In genomic region chr16:397736-398332, GRCh38 we compare ENCODE assay signal across 8 cellular contexts. TPM values are rescaled to one million over a fixed set of nuclear protein-coding genes. Genes with fewer than 3 reads are reported as not detected.
DNase-seq lines count a peak whose midpoint lies in the region; ATAC-seq, FAIRE-seq and TF ChIP-seq lines count a peak whose summit lies in the region.

No MANE protein-coding gene starts in this region.

- TF ChIP-seq POLR2A in IMR-90 (IDR thresholded peaks at IDR 0.05; ENCODE audit: low read depth, low read length) (no peak), GM12891 (IDR thresholded peaks at IDR 0.05; ENCODE audit: low read depth, low read length) (no peak)

- H3K14ac ChIP-seq in IMR-90 (replicated peaks; ENCODE audit: low read depth, low read length): no peak overlapping the region

- in situ Hi-C loops in IMR-90 (cut with MboI; ENCODE audit: low sequenced_read_pairs): loop anchor here (10.0 kb wide), 1 partner anchor 247 kb away; the partner anchor contains the start of genes MCRIP2 and WDR90

- peak overlapping the region in 1 of 2 experiments; percentile 5; a peak in 1 of 4 replicates for H4K8ac ChIP-seq in IMR-90 (ENCODE audit: low read depth in 2 of 2, low read length in 2 of 2)

- peak overlapping the region; percentile 33 for H3K27ac Mint-ChIP-seq in Calu3 (ENCODE audit: unreplicated experiment)
- peak overlapping the region; percentile 28 for H3K27ac Mint-ChIP-seq in activated T-helper 17 cell treated with anti-CD3 and anti-CD28 coated beads, Interleukin-2, amount 50 U/mL, for 72 hours

- POLR2A ChIA-PET in IMR-90 (lab: Charles Lee; ENCODE audit: unreplicated experiment): no interaction called here

- peaks cover 60% of the 10 kb centered on the region for H3K36me3 Mint-ChIP-seq in Calu3 (ENCODE audit: insufficient read depth, unreplicated experiment)
- no peaks in the 10 kb centered on the region for H3K36me3 Mint-ChIP-seq in activated T-helper 17 cell treated with anti-CD3 and anti-CD28 coated beads, Interleukin-2, amount 50 U/mL, for 72 hours (ENCODE audit: low read depth)

- H2BK5ac ChIP-seq in IMR-90 (ENCODE audit: low read depth, low read length, poor library complexity, severe bottlenecking): no peak overlapping the region

- H3K79me1 ChIP-seq in IMR-90 (ENCODE audit: low read depth in 1 of 2, low read length in 2 of 2): peaks cover 4 to 41% of the 10 kb centered on the region in 2 experiments; a peak in 3 of 4 replicates

- H3K18ac ChIP-seq in IMR-90 (ENCODE audit: low read depth, low read length): no peak overlapping the region

- no peak for FAIRE-seq in frontal cortex (lab: Jason Lieb, UNC)
- FAIRE-seq in GM12891 (lab: Jason Lieb, UNC): no peak

- TF ChIP-seq CTCF in Calu3 (IDR thresholded peaks at IDR 0.05; ENCODE audit: unreplicated experiment) (no peak), IMR-90 (conservative IDR thresholded peaks at IDR 0.05; ENCODE audit: low read depth, low read length) (peak; percentile 44)

- H4K91ac ChIP-seq in IMR-90 (ENCODE audit: insufficient read depth, low read depth, low read length): no peak overlapping the region

- no peak overlapping the region for H3K27ac ChIP-seq in IMR-90 (ENCODE audit: insufficient read depth, low read length)

- peak overlapping the region; percentile 63 for H3K4me3 Mint-ChIP-seq in Calu3 (ENCODE audit: low read depth, unreplicated experiment)
- peak overlapping the region; percentile 53 for H3K4me3 Mint-ChIP-seq in activated T-helper 17 cell treated with anti-CD3 and anti-CD28 coated beads, Interleukin-2, amount 50 U/mL, for 72 hours

- H3K9me3 Mint-ChIP-seq in Calu3 (ENCODE audit: low read depth, unreplicated experiment): no peaks in the 10 kb centered on the region
- no peaks in the 10 kb centered on the region for H3K9me3 Mint-ChIP-seq in activated T-helper 17 cell treated with anti-CD3 and anti-CD28 coated beads, Interleukin-2, amount 50 U/mL, for 72 hours

- H2BK15ac ChIP-seq in IMR-90 (ENCODE audit: low read depth, low read length): no peak overlapping the region

- no peak overlapping the region for H3K56ac ChIP-seq in IMR-90 (ENCODE audit: extremely low read depth, insufficient read depth, low read length)

- BruUV-seq in Calu3 (replicated peaks; lab: Mats Ljungman, UMichigan): no TSS peak
- BruUV-seq in IMR-90 (replicated peaks; lab: Mats Ljungman, UMichigan): no TSS peak

- dilution Hi-C loops in IMR-90 (cut with HindIII; ENCODE audit: low sequenced_read_pairs, unreplicated experiment): no loop called here

- H2BK120ac ChIP-seq in IMR-90 (ENCODE audit: low read depth, low read length): no peak overlapping the region

- H3K4me3 ChIP-seq in IMR-90 (ENCODE audit: insufficient read depth, low read depth, low read length): no peak overlapping the region

- no peak overlapping the region for H2AFZ ChIP-seq in IMR-90 (replicated peaks; ENCODE audit: low read length, poor library complexity)

- no peak overlapping the region for H3K9ac ChIP-seq in IMR-90 (ENCODE audit: low read depth, low read length)

- intact Hi-C loops in Calu3 (cut with micrococcal nuclease; ENCODE audit: unreplicated experiment): loop anchor here (2.0 kb wide), 1 partner anchor 15 kb away; no protein-coding TSS in a partner anchor
- intact Hi-C loops in IMR-90 (cut with micrococcal nuclease): loop anchor here (2.0 to 10.0 kb wide), 2 partner anchors 87 to 191 kb away; no protein-coding TSS in a partner anchor

- ATAC-seq in IMR-90 (ENCODE audit: low read depth) (peak; percentile 33), HG02623 (IDR thresholded peaks at IDR 0.05; ENCODE audit: unreplicated experiment) (no peak)
- ATAC-seq in activated T-helper 17 cell treated with anti-CD3 and anti-CD28 coated beads, Interleukin-2, amount 50 U/mL, for 72 hours (replicated peaks): no peak

- H3K4me2 ChIP-seq in IMR-90 (ENCODE audit: low read depth, low read length): no peak overlapping the region; the same call in 1 of the 2 replicates

- CTCF ChIA-PET in Calu3 (lab: Charles Lee): interaction anchor here (1.3 kb wide), 1 partner anchor 36 kb away, joined by 3 read pairs; no protein-coding TSS in a partner anchor
- CTCF ChIA-PET in IMR-90 (lab: Yijun Ruan, JAX): no interaction called here

- H3K27me3 Mint-ChIP-seq in Calu3 (ENCODE audit: unreplicated experiment): no peaks in the 10 kb centered on the region
- no peaks in the 10 kb centered on the region for H3K27me3 Mint-ChIP-seq in activated T-helper 17 cell treated with anti-CD3 and anti-CD28 coated beads, Interleukin-2, amount 50 U/mL, for 72 hours

- no peak overlapping the region for H3K23ac ChIP-seq in IMR-90 (ENCODE audit: low read depth, low read length)

- no peaks in the 10 kb centered on the region for H3K27me3 ChIP-seq in IMR-90 (ENCODE audit: control insufficient read depth, insufficient read depth, low read length)

- peak; percentile 28; the same call in 1 of the 2 replicates for TF ChIP-seq RAD21 in IMR-90 (IDR thresholded peaks at IDR 0.05; ENCODE audit: low read length)

- H2AK9ac ChIP-seq in IMR-90 (replicated peaks; ENCODE audit: low read depth, low read length, poor library complexity): peak overlapping the region; percentile 85

- H3K4ac ChIP-seq in IMR-90 (ENCODE audit: low read depth, low read length): peak overlapping the region; percentile 45; the same call in 1 of the 2 replicates

- H2BK20ac ChIP-seq in IMR-90 (ENCODE audit: low read depth, low read length): no peak overlapping the region

- H4K5ac ChIP-seq in IMR-90 (ENCODE audit: low read depth, low read length): no peak overlapping the region

- no peaks in the 10 kb centered on the region for H3K9me3 ChIP-seq in IMR-90 (ENCODE audit: control insufficient read depth, insufficient read depth, low read length)

- H4K20me1 ChIP-seq in IMR-90 (ENCODE audit: insufficient read depth, low read length): peaks cover 15% of the 10 kb centered on the region; the same call in 1 of the 2 replicates

- H3K36me3 ChIP-seq in IMR-90 (ENCODE audit: control insufficient read depth, insufficient read depth, low read length): peaks cover 19% of the 10 kb centered on the region

- no peak overlapping the region; the same call in 1 of the 2 replicates for H2AK5ac ChIP-seq in IMR-90 (ENCODE audit: low read depth, low read length)

- 4% methylated on average over 7 of the region's 29 CpGs; no CpG with 5 or more reads in 1 of the 2 experiments for WGBS in IMR-90 (ENCODE audit: extremely low coverage in 2 of 2, insufficient read length in 1 of 2), 2 experiments

- DNase-seq in Calu3 (peak; percentile 78), IMR-90 (peak; percentile 61), frontal cortex (ENCODE audit: low spot score in 2 of 2) (peak; percentile 72 to 79), occipital lobe (lab: John Stamatoyannopoulos, UW) (peak; percentile 53), GM12891 (ENCODE audit: insufficient read length, low spot score) (no peak)
- no peak for DNase-seq in activated CD4-positive, CD25-positive, alpha-beta regulatory T cell treated with anti-CD3 and anti-CD28 coated beads, Interleukin-2, amount 50 U/mL, for 72 hours

- H3K9me1 ChIP-seq in IMR-90 (ENCODE audit: insufficient read depth, low read length): 0 out of 2 replicates have a peak, but pooled peaks cover 7% of the 10 kb centered on the region

- peaks cover 4% of the 10 kb centered on the region for H3K4me1 ChIP-seq in IMR-90 (ENCODE audit: control insufficient read depth, insufficient read depth, low read length)

- peaks cover 9% of the 10 kb centered on the region for H3K4me1 Mint-ChIP-seq in Calu3 (ENCODE audit: low read depth, unreplicated experiment)
- H3K4me1 Mint-ChIP-seq in activated T-helper 17 cell treated with anti-CD3 and anti-CD28 coated beads, Interleukin-2, amount 50 U/mL, for 72 hours: peaks cover 5% of the 10 kb centered on the region

RNA-seq across cellular contexts. Expression of gene NME4, which starts 0.8 kb away (rescaled TPM):
- 88.2 and 96.5 TPM in 2 replicates for total RNA-seq in Calu3 (2022)
- total RNA-seq in IMR-90 (2012; rRNA removed): 123 and 124 TPM in 2 replicates
- polyA plus RNA-seq in IMR-90 (2012; rRNA removed): 288 and 406 TPM in 2 replicates
- polyA plus RNA-seq in IMR-90 (2012; cell fraction: cytosol; rRNA removed): 464 and 725 TPM in 2 replicates
- polyA plus RNA-seq in IMR-90 (2012; cell fraction: nucleus; rRNA removed; ENCODE audit: low replicate concordance): 233 and 407 TPM in 2 replicates
- 10 to 100 TPM; 21.8 to 41.9 TPM for total RNA-seq in activated T-helper 17 cell treated with anti-CD3 and anti-CD28 coated beads, Interleukin-2, amount 50 U/mL, for 72 hours
- 12.6 TPM for total RNA-seq in frontal cortex
- 15.4 TPM for total RNA-seq in occipital lobe
- polyA plus RNA-seq in GM12891 (2012; ENCODE audit: low read depth, missing spikeins): 97.2 TPM

RNA-seq across cellular contexts. Expression of gene DECR2, which starts 3.9 kb away (rescaled TPM):
- total RNA-seq in Calu3 (2022) (41.2 and 49.6 TPM in 2 replicates), IMR-90 (2012; rRNA removed) (3.9 TPM in 2 replicates), frontal cortex (7.7 TPM), occipital lobe (7.6 TPM)
- polyA plus RNA-seq in IMR-90 (2012; rRNA removed): 26.7 and 29.6 TPM in 2 replicates
- polyA plus RNA-seq in IMR-90 (2012; cell fraction: cytosol; rRNA removed): 14.9 and 32.6 TPM in 2 replicates
- 68.9 and 165 TPM in 2 replicates for polyA plus RNA-seq in IMR-90 (2012; cell fraction: nucleus; rRNA removed; ENCODE audit: low replicate concordance)
- total RNA-seq in activated T-helper 17 cell treated with anti-CD3 and anti-CD28 coated beads, Interleukin-2, amount 50 U/mL, for 72 hours: 10 to 100 TPM; 12.0 to 12.7 TPM
- 8.3 TPM for polyA plus RNA-seq in GM12891 (2012; ENCODE audit: low read depth, missing spikeins)

RNA-seq across cellular contexts. Expression of gene PGAP6, which starts 16.1 kb away (rescaled TPM):
- total RNA-seq in Calu3 (2022) (70.0 and 78.5 TPM in 2 replicates), IMR-90 (2012; rRNA removed) (49.1 and 56.1 TPM in 2 replicates), frontal cortex (18.8 TPM), occipital lobe (14.3 TPM)
- 124 and 125 TPM in 2 replicates for polyA plus RNA-seq in IMR-90 (2012; rRNA removed)
- 60.8 and 173 TPM in 2 replicates for polyA plus RNA-seq in IMR-90 (2012; cell fraction: cytosol; rRNA removed)
- polyA plus RNA-seq in IMR-90 (2012; cell fraction: nucleus; rRNA removed; ENCODE audit: low replicate concordance): 138 and 443 TPM in 2 replicates
- total RNA-seq in activated T-helper 17 cell treated with anti-CD3 and anti-CD28 coated beads, Interleukin-2, amount 50 U/mL, for 72 hours: 10 to 100 TPM; 25.6 to 26.1 TPM
- polyA plus RNA-seq in GM12891 (2012; ENCODE audit: low read depth, missing spikeins): 19.7 TPM

RNA-seq across cellular contexts. Expression of gene MRPL28, which starts 27.5 kb away (rescaled TPM):
- 115 and 126 TPM in 2 replicates for total RNA-seq in Calu3 (2022)
- 104 and 106 TPM in 2 replicates for total RNA-seq in IMR-90 (2012; rRNA removed)
- polyA plus RNA-seq in IMR-90 (2012; rRNA removed): 181 and 255 TPM in 2 replicates
- 224 and 350 TPM in 2 replicates for polyA plus RNA-seq in IMR-90 (2012; cell fraction: cytosol; rRNA removed)
- polyA plus RNA-seq in IMR-90 (2012; cell fraction: nucleus; rRNA removed; ENCODE audit: low replicate concordance): 81.5 and 129 TPM in 2 replicates
- total RNA-seq in activated T-helper 17 cell treated with anti-CD3 and anti-CD28 coated beads, Interleukin-2, amount 50 U/mL, for 72 hours: 10 to 100 TPM; 63.4 to 86.2 TPM
- total RNA-seq in frontal cortex: 44.8 TPM
- total RNA-seq in occipital lobe: 28.1 TPM
- 62.7 TPM for polyA plus RNA-seq in GM12891 (2012; ENCODE audit: low read depth, missing spikeins)

RNA-seq across cellular contexts. Expression of gene RAB11FIP3, which starts 27.6 kb away (rescaled TPM):
- total RNA-seq in Calu3 (2022) (26.6 and 33.7 TPM in 2 replicates), IMR-90 (2012; rRNA removed) (7.5 TPM in 2 replicates), frontal cortex (26.5 TPM), occipital lobe (25.6 TPM)
- 19.9 and 22.5 TPM in 2 replicates for polyA plus RNA-seq in IMR-90 (2012; rRNA removed)
- polyA plus RNA-seq in IMR-90 (2012; cell fraction: cytosol; rRNA removed): 13.1 and 22.7 TPM in 2 replicates
- polyA plus RNA-seq in IMR-90 (2012; cell fraction: nucleus; rRNA removed; ENCODE audit: low replicate concordance): 45.9 and 63.2 TPM in 2 replicates
- 10 to 100 TPM; 26.9 to 28.3 TPM for total RNA-seq in activated T-helper 17 cell treated with anti-CD3 and anti-CD28 coated beads, Interleukin-2, amount 50 U/mL, for 72 hours
- polyA plus RNA-seq in GM12891 (2012; ENCODE audit: low read depth, missing spikeins): 11.2 TPM

Comparison
In these comparisons a context has a peak if more than half of its experiments do, and no peak if none do; other contexts are left out.
1. DNase-seq: peak in Calu3 (single experiment), IMR-90 (single experiment), frontal cortex (2 of 2) and occipital lobe (single experiment); none in activated CD4-positive, CD25-positive, alpha-beta regulatory T cell treated with anti-CD3 and anti-CD28 coated beads, Interleukin-2, amount 50 U/mL, for 72 hours (single experiment) and GM12891 (single experiment).